ENCODE assay signal across 19 cellular contexts in the genomic region with DNA sequence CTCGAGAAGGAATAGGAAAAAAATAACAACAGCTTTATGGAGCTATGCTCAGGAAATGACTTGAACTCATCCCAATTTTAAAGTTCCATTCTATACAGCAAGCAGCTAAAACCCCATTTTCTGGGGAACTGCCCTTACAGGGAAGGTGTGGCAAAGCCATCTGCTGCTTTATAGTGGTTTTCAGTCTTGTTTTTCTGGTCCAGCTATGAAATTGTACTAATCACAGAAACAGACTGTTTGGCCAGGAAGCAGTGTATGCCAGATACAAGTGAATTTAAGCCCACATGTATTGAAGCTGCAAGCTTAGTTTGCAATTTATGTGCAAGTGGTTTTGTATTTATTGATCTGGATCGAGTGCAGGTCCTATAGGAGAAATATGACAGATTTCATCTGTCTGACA.
"Had no signal": no experiment of that assay in that cellular context is flagged by ENCODE, and none has a peak within 500 bp of the region (broad histone marks: within the 10 kb centered on the region; RNA-seq: fewer than 3 reads in every experiment).

No MANE protein-coding gene starts in this region.

- H3K4me1 ChIP-seq: lower lobe of right lung, testis, uterus had no signal

- H3K4me3 ChIP-seq: cardiac muscle cell, lower lobe of right lung, sigmoid colon, testis, uterus had no signal

- H3K4me3 Mint-ChIP-seq: activated CD4-positive, alpha-beta memory T cell treated with anti-CD3 and anti-CD28 coated beads, Interleukin-2, amount 10 ng/mL, durations not matched to agents 7 days and 5 days; activated naive CD4-positive, alpha-beta T cell treated with anti-CD3 and anti-CD28 coated beads, Interleukin-2, amount 10 ng/mL, durations not matched to agents 7 days and 5 days; dendritic cell treated with granulocyte-macrophage colony-stimulating factor and Interleukin-4, amounts not matched to agents 40 ng/mL and 50 ng/mL, for 4 days; naive B cell had no signal

- H3K27ac Mint-ChIP-seq: activated CD4-positive, alpha-beta memory T cell treated with anti-CD3 and anti-CD28 coated beads, Interleukin-2, amount 10 ng/mL, durations not matched to agents 7 days and 5 days; activated naive CD4-positive, alpha-beta T cell treated with anti-CD3 and anti-CD28 coated beads, Interleukin-2, amount 10 ng/mL, durations not matched to agents 7 days and 5 days; dendritic cell treated with granulocyte-macrophage colony-stimulating factor and Interleukin-4, amounts not matched to agents 40 ng/mL and 50 ng/mL, for 4 days; naive B cell had no signal

- H3K36me3 Mint-ChIP-seq: activated naive CD4-positive, alpha-beta T cell treated with anti-CD3 and anti-CD28 coated beads, Interleukin-2, amount 10 ng/mL, durations not matched to agents 7 days and 5 days; naive B cell had no signal

- H3K27me3 Mint-ChIP-seq: activated CD4-positive, alpha-beta memory T cell treated with anti-CD3 and anti-CD28 coated beads, Interleukin-2, amount 10 ng/mL, durations not matched to agents 7 days and 5 days; activated naive CD4-positive, alpha-beta T cell treated with anti-CD3 and anti-CD28 coated beads, Interleukin-2, amount 10 ng/mL, durations not matched to agents 7 days and 5 days had no signal

- ATAC-seq: left colon, lower lobe of right lung had no signal

- H3K9me3 Mint-ChIP-seq: activated CD4-positive, alpha-beta memory T cell treated with anti-CD3 and anti-CD28 coated beads, Interleukin-2, amount 10 ng/mL, durations not matched to agents 7 days and 5 days; activated naive CD4-positive, alpha-beta T cell treated with anti-CD3 and anti-CD28 coated beads, Interleukin-2, amount 10 ng/mL, durations not matched to agents 7 days and 5 days; dendritic cell treated with granulocyte-macrophage colony-stimulating factor and Interleukin-4, amounts not matched to agents 40 ng/mL and 50 ng/mL, for 4 days; naive B cell had no signal

- H3K36me3 ChIP-seq: cardiac muscle cell, lower lobe of right lung, sigmoid colon, uterus had no signal

- H3K27me3 ChIP-seq: cardiac muscle cell, sigmoid colon, testis, uterus had no signal

- H3K27ac ChIP-seq: cardiac muscle cell, lower lobe of right lung, testis, uterus had no signal

- H3K4me1 Mint-ChIP-seq: activated CD4-positive, alpha-beta memory T cell treated with anti-CD3 and anti-CD28 coated beads, Interleukin-2, amount 10 ng/mL, durations not matched to agents 7 days and 5 days; activated naive CD4-positive, alpha-beta T cell treated with anti-CD3 and anti-CD28 coated beads, Interleukin-2, amount 10 ng/mL, durations not matched to agents 7 days and 5 days; naive B cell had no signal

- H3K9me3 ChIP-seq: lower lobe of right lung, sigmoid colon, testis, uterus had no signal

- DNase-seq: activated CD4-positive, alpha-beta memory T cell treated with anti-CD3 and anti-CD28 coated beads, Interleukin-2, amount 10 ng/mL, durations not matched to agents 7 days and 5 days; activated CD4-positive, alpha-beta T cell treated with anti-CD3 and anti-CD28 coated beads for 4 hours; activated CD4-positive, CD25-positive, alpha-beta regulatory T cell; activated effector memory CD4-positive, alpha-beta T cell treated with anti-CD3 and anti-CD28 coated beads, Interleukin-2, amount 50 U/mL, for 16 hours; activated naive CD4-positive, alpha-beta T cell treated with anti-CD3 and anti-CD28 coated beads, Interleukin-2, amount 10 ng/mL, durations not matched to agents 7 days and 5 days; activated T-cell treated with anti-CD3 and anti-CD28 coated beads for 4 hours; effector CD4-positive, alpha-beta T cell; left colon; lower lobe of right lung; naive B cell; retina; sigmoid colon; stimulated activated CD4-positive, alpha-beta T cell treated with anti-CD3 and anti-CD28 coated beads, Interleukin-4, amount 100 ng/mL, for 1 hour; stimulated activated naive CD4-positive, alpha-beta T cell; testis; trophoblast cell; uterus had no signal
